Comparison of ENCODE assay signal across 8 cellular contexts in the genomic region with DNA sequence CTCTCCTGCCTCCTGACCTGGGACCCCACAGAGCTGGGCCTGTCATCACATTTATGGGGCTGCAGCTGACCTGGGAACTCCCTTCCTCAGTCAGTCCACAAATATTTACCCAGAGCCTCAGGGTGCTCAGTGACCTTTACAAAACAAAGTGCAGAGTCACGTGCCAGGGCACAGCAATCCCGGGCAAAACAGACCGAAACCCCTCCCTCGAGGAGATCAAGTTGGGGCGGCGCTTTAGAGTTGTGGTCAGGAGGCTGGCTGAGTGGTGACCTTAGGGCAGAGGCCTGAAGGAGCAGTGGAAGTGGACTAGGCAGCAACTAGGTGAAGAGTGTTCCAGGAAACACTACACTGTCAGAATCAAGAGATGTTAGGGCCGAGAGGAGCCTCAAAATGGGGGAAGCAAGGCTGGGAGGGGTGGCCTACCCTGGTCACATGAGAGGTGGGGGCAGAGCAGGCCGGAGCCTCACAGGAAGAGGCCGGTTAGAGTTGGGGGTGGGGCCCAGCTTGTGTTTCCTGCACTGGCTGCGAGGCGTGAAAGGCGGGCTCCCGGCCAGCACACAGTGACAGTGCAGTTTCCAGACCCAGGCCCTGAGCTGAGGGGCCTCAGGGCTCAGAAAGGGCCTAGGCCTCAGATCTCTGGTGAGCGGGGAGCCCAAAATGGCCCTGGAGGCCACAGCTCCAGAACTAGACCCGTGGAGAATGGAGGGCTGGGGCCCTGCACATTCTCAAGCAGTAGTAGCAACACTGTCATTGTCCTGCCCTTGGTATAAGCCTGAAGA. TPM values are rescaled to one million over a fixed set of nuclear protein-coding genes. Genes with fewer than 3 reads are reported as not detected.
DNase-seq lines count a peak whose midpoint lies in the region; ATAC-seq and TF ChIP-seq lines count a peak whose summit lies in the region.

No MANE protein-coding gene starts in this region.

- H3K4me3 ChIP-seq in CD8-positive, alpha-beta memory T cell (ENCODE audit: low read length) = peak overlapping the region; percentile 85

- peak overlapping the region; percentile 93 to 97 (median 94) for H3K4me3 Mint-ChIP-seq in CD8-positive, alpha-beta memory T cell
- peak overlapping the region; percentile 76 for H3K4me3 Mint-ChIP-seq in endothelial cell (ENCODE audit: unreplicated experiment)

- peak overlapping the region; percentile 93 to 99 (median 97) for H3K27ac Mint-ChIP-seq in CD8-positive, alpha-beta memory T cell
- peak overlapping the region; percentile 100 for H3K27ac Mint-ChIP-seq in endothelial cell (ENCODE audit: unreplicated experiment)

- POLR2A ChIA-PET in CD8-positive, alpha-beta memory T cell (lab: Charles Lee) = interaction anchor here (0.7 to 20.1 kb wide), 12 partner anchors 9 to 297 kb away, joined by 3 to 1366 read pairs (median 6); partner anchors contain the start of genes DPF2, FRMD8, MALAT1 and SCYL1

- ATAC-seq in GM19468 (IDR thresholded peaks at IDR 0.05; ENCODE audit: extremely low read depth, unreplicated experiment) = peak; percentile 15

- no peaks in the 10 kb centered on the region for H3K9me3 ChIP-seq in CD8-positive, alpha-beta memory T cell (ENCODE audit: low read length)

- peak; percentile 58 to 90 (median 75) for DNase-seq in CD8-positive, alpha-beta memory T cell
- peak; percentile 97 for DNase-seq in HT1080 (ENCODE audit: low read depth)
- peak; percentile 95 for DNase-seq in NOMO-1 treated with dmso at 0.1 percent for 144 hours (lab: John Stamatoyannopoulos, UW; ENCODE audit: unreplicated experiment)
- DNase-seq in activated CD8-positive, alpha-beta memory T cell treated with anti-CD3 and anti-CD28 coated beads, Interleukin-2, amount 50 U/mL, for 24 hours (ENCODE audit: extremely low read depth) = peak; percentile 88
- peak; percentile 89 for DNase-seq in endothelial cell (ENCODE audit: low spot score)
- DNase-seq in midbrain (lab: John Stamatoyannopoulos, UW) = peak; percentile 94
- DNase-seq in stimulated activated CD8-positive, alpha-beta memory T cell treated with anti-CD3 and anti-CD28 coated beads, Interleukin-2, amount 100 ng/mL, for 48 hours (ENCODE audit: low read depth in 2 of 2) = peak; percentile 89 to 91

- peaks cover 6 to 32% (median 8%) of the 10 kb centered on the region in 3 donors for H3K36me3 Mint-ChIP-seq in CD8-positive, alpha-beta memory T cell
- peaks cover 8% of the 10 kb centered on the region for H3K36me3 Mint-ChIP-seq in endothelial cell (ENCODE audit: low read depth, unreplicated experiment)

- peaks cover 58 to 66% (median 62%) of the 10 kb centered on the region in 3 donors for H3K4me1 Mint-ChIP-seq in CD8-positive, alpha-beta memory T cell
- peaks cover 64% of the 10 kb centered on the region for H3K4me1 Mint-ChIP-seq in endothelial cell (ENCODE audit: unreplicated experiment)

- peaks cover 4% of the 10 kb centered on the region for H3K36me3 ChIP-seq in CD8-positive, alpha-beta memory T cell (ENCODE audit: insufficient read depth, low read length)

- no peak for TF ChIP-seq CTCF in endothelial cell (IDR thresholded peaks at IDR 0.05; ENCODE audit: unreplicated experiment)

- H3K27ac ChIP-seq in CD8-positive, alpha-beta memory T cell (ENCODE audit: low read depth, low read length) = peak overlapping the region; percentile 98

- H3K4me1 ChIP-seq in CD8-positive, alpha-beta memory T cell (ENCODE audit: insufficient read depth, low read length) = peaks cover 59% of the 10 kb centered on the region

- H3K27me3 ChIP-seq in CD8-positive, alpha-beta memory T cell (ENCODE audit: insufficient read depth, low read length, poor library complexity, severe bottlenecking) = no peaks in the 10 kb centered on the region

- peaks cover 0 to 21% of the 10 kb centered on the region in 2 donors for H3K27me3 Mint-ChIP-seq in CD8-positive, alpha-beta memory T cell
- H3K27me3 Mint-ChIP-seq in endothelial cell (ENCODE audit: unreplicated experiment) = peaks cover 33% of the 10 kb centered on the region

- peaks cover 0 to 4% (median 0%) of the 10 kb centered on the region in 5 donors for H3K9me3 Mint-ChIP-seq in CD8-positive, alpha-beta memory T cell
- H3K9me3 Mint-ChIP-seq in endothelial cell (ENCODE audit: unreplicated experiment) = no peaks in the 10 kb centered on the region

- CTCF ChIA-PET in CD8-positive, alpha-beta memory T cell (lab: Charles Lee) = interaction anchor here (0.9 to 11.7 kb wide), 12 partner anchors 10 to 153 kb away, joined by 3 to 448 read pairs (median 4); partner anchors contain the start of genes FAM89B and MALAT1

RNA-seq across cellular contexts. Expression of gene NEAT1, which starts 3.7 kb away (rescaled TPM):
- 100 to 1,000 TPM; 196 to 204 TPM for total RNA-seq in CD8-positive, alpha-beta memory T cell
- 2.7 TPM for polyA plus RNA-seq in CD8-positive, alpha-beta memory T cell
- 7.9 and 12.9 TPM in 2 replicates for total RNA-seq in HT1080 (2014; rRNA removed; shearing (Covaris generic))
- 77.8 and 83.7 TPM in 2 replicates for polyA plus RNA-seq in HT1080 (2015; cell fraction: cytosol; rRNA removed)
- polyA plus RNA-seq in HT1080 (2015; cell fraction: nucleus; rRNA removed) = 1,405 and 1,942 TPM in 2 replicates
- total RNA-seq in endothelial cell (ENCODE audit: unreplicated experiment) = 43.4 TPM

RNA-seq across cellular contexts. Expression of gene FRMD8, which starts 32.4 kb away (rescaled TPM):
- 10 to 100 TPM; 44.9 to 49.8 TPM for total RNA-seq in CD8-positive, alpha-beta memory T cell
- polyA plus RNA-seq in CD8-positive, alpha-beta memory T cell = 60.6 TPM
- 26.4 and 32.1 TPM in 2 replicates for total RNA-seq in HT1080 (2014; rRNA removed; shearing (Covaris generic))
- polyA plus RNA-seq in HT1080 (2015; cell fraction: cytosol; rRNA removed) = 19.1 and 22.2 TPM in 2 replicates
- 31.7 and 34.4 TPM in 2 replicates for polyA plus RNA-seq in HT1080 (2015; cell fraction: nucleus; rRNA removed)
- 76.0 TPM for total RNA-seq in endothelial cell (ENCODE audit: unreplicated experiment)

RNA-seq across cellular contexts. Expression of gene SLC25A45, which starts 36.4 kb away (rescaled TPM):
- 10 to 100 TPM; 13.3 to 13.8 TPM for total RNA-seq in CD8-positive, alpha-beta memory T cell
- 14.6 TPM for polyA plus RNA-seq in CD8-positive, alpha-beta memory T cell
- 1.4 and 1.9 TPM in 2 replicates for total RNA-seq in HT1080 (2014; rRNA removed; shearing (Covaris generic))
- polyA plus RNA-seq in HT1080 (2015; cell fraction: cytosol; rRNA removed) = 2.0 and 2.8 TPM in 2 replicates
- 6.7 and 11.5 TPM in 2 replicates for polyA plus RNA-seq in HT1080 (2015; cell fraction: nucleus; rRNA removed)
- total RNA-seq in endothelial cell (ENCODE audit: unreplicated experiment) = 3.3 TPM

Comparison
In these comparisons a context has a peak if more than half of its experiments do, and no peak if none do; other contexts are left out.
1. Peak in every context shown above with its lines: DNase-seq, ATAC-seq, H3K4me3 ChIP-seq and H3K27ac ChIP-seq.